In genomic region chr11:47468598-47469214, GRCh38 we compare ENCODE assay signal across 13 cellular contexts. TPM values are rescaled to one million over a fixed set of nuclear protein-coding genes. Genes with fewer than 3 reads are reported as not detected.
DNase-seq lines count a peak whose midpoint lies in the region; ATAC-seq and TF ChIP-seq lines count a peak whose summit lies in the region.
"Had no signal": no experiment of that assay in that cellular context is flagged by ENCODE, and none has a peak within 500 bp of the region (broad histone marks: within the 10 kb centered on the region; RNA-seq: fewer than 3 reads in every experiment).

No MANE protein-coding gene starts in this region.

- H3K9me3 ChIP-seq in left lung (no peaks in the 10 kb centered on the region), stomach smooth muscle (ENCODE audit: control insufficient read depth in 2 of 2, low read length in 2 of 2) (no peaks in the 10 kb centered on the region), mucosa of descending colon (no peaks in the 10 kb centered on the region)
- H3K9me3 ChIP-seq: BE2C had no signal

- H3K9ac ChIP-seq in stomach smooth muscle (ENCODE audit: low read length in 2 of 2) = no peak overlapping the region

- peaks cover 0 to 96% of the 10 kb centered on the region in 2 donors for H3K36me3 ChIP-seq in left lung
- H3K36me3 ChIP-seq in stomach smooth muscle (ENCODE audit: control insufficient read depth in 2 of 2, insufficient read depth in 2 of 2, low read length in 2 of 2) = peaks cover 38 to 44% of the 10 kb centered on the region in 2 donors
- no peaks in the 10 kb centered on the region for H3K36me3 ChIP-seq in mucosa of descending colon (ENCODE audit: low read depth)

- H3K27me3 ChIP-seq in left lung (no peaks in the 10 kb centered on the region), stomach smooth muscle (ENCODE audit: control insufficient read depth in 1 of 2, insufficient read depth in 2 of 2, low read length in 2 of 2) (no peaks in the 10 kb centered on the region)
- H3K27me3 ChIP-seq: BE2C had no signal

- H3K27ac Mint-ChIP-seq in activated T-helper 17 cell treated with anti-CD3 and anti-CD28 coated beads, Interleukin-2, amount 50 U/mL, for 72 hours = peak overlapping the region; percentile 72

- H3K4me1 ChIP-seq in left lung (peaks cover 6 to 21% of the 10 kb centered on the region in 2 donors), stomach smooth muscle (ENCODE audit: control insufficient read depth, insufficient read depth, low read length) (peaks cover 46% of the 10 kb centered on the region), mucosa of descending colon (ENCODE audit: low read depth) (peaks cover 15% of the 10 kb centered on the region)

- TF ChIP-seq CTCF in left lung (IDR thresholded peaks at IDR 0.05) (no peak), mucosa of descending colon (IDR thresholded peaks at IDR 0.05) (no peak)

- intact Hi-C loops in left lung (cut with DNase I) = no loop called here
- intact Hi-C loops in mucosa of descending colon (cut with DNase I, micrococcal nuclease) = no loop called here

- no peak for ATAC-seq in activated T-helper 17 cell treated with anti-CD3 and anti-CD28 coated beads, Interleukin-2, amount 50 U/mL, for 72 hours (replicated peaks)
- ATAC-seq in left lung (peak; percentile 18), mucosa of descending colon (no peak)
- ATAC-seq: activated T-cell treated with anti-CD3 and anti-CD28 coated beads, Interleukin-2, amount 50 U/mL, for 4 hours had no signal

- no peaks in the 10 kb centered on the region for H3K27me3 Mint-ChIP-seq in activated T-helper 17 cell treated with anti-CD3 and anti-CD28 coated beads, Interleukin-2, amount 50 U/mL, for 72 hours

- no peaks in the 10 kb centered on the region for H3K9me3 Mint-ChIP-seq in activated T-helper 17 cell treated with anti-CD3 and anti-CD28 coated beads, Interleukin-2, amount 50 U/mL, for 72 hours
- H3K9me3 Mint-ChIP-seq: activated T-cell treated with anti-CD3 and anti-CD28 coated beads, Interleukin-2, amount 50 U/mL, for 4 hours; endodermal cell had no signal

- no peak overlapping the region for H3K4me3 ChIP-seq in left lung
- no peak overlapping the region for H3K4me3 ChIP-seq in stomach smooth muscle (ENCODE audit: low read length in 2 of 2)
- H3K4me3 ChIP-seq in mucosa of descending colon = no peak overlapping the region

- peaks cover 92% of the 10 kb centered on the region for H3K36me3 Mint-ChIP-seq in activated T-helper 17 cell treated with anti-CD3 and anti-CD28 coated beads, Interleukin-2, amount 50 U/mL, for 72 hours (ENCODE audit: low read depth)

- no peak overlapping the region for H3K4me3 Mint-ChIP-seq in activated T-helper 17 cell treated with anti-CD3 and anti-CD28 coated beads, Interleukin-2, amount 50 U/mL, for 72 hours
- H3K4me3 Mint-ChIP-seq: activated T-cell treated with anti-CD3 and anti-CD28 coated beads, Interleukin-2, amount 50 U/mL, for 4 hours; endodermal cell had no signal

- peak; percentile 50 for DNase-seq in activated effector memory CD4-positive, alpha-beta T cell treated with anti-CD3 and anti-CD28 coated beads, Interleukin-2, amount 50 U/mL, for 16 hours
- no peak for DNase-seq in activated effector memory CD4-positive, alpha-beta T cell treated with Interleukin-2 at 50 U/mL for 16 hours
- no peak for DNase-seq in left lung
- no peak for DNase-seq in globus pallidus (ENCODE audit: low spot score)
- no peak for DNase-seq in KG1 (lab: John Stamatoyannopoulos, UW)
- DNase-seq in mucosa of descending colon = no peak
- DNase-seq: activated T-cell treated with anti-CD3 and anti-CD28 coated beads, Interleukin-2, amount 50 U/mL, for 4 hours; BE2C; NCI-H2081 treated with DMSO at 0.1 percent for 48 hours had no signal

- peak overlapping the region; percentile 0 to 28 for H3K27ac ChIP-seq in left lung
- peak overlapping the region; percentile 76 for H3K27ac ChIP-seq in stomach smooth muscle (ENCODE audit: low read length)

- H3K4me1 Mint-ChIP-seq in activated T-helper 17 cell treated with anti-CD3 and anti-CD28 coated beads, Interleukin-2, amount 50 U/mL, for 72 hours = peaks cover 5% of the 10 kb centered on the region

RNA-seq across cellular contexts. Expression of gene RAPSN, which starts 19.8 kb away (rescaled TPM):
- total RNA-seq in activated T-helper 17 cell treated with anti-CD3 and anti-CD28 coated beads, Interleukin-2, amount 50 U/mL, for 72 hours = 1 to 10 TPM; 1.1 to 1.7 TPM
- total RNA-seq in left lung = 1 to 10 TPM in 1 of 2 donors, under 1 TPM in 1; 0.79 to 1.0 TPM
- total RNA-seq in mucosa of descending colon = under 1 TPM; 0.41 to 0.96 (median 0.95) TPM
- total RNA-seq: HT1080 had no signal

RNA-seq across cellular contexts. Expression of gene PSMC3, which starts 42.5 kb away (rescaled TPM):
- 100 to 1,000 TPM; 109 to 174 TPM for total RNA-seq in activated T-helper 17 cell treated with anti-CD3 and anti-CD28 coated beads, Interleukin-2, amount 50 U/mL, for 72 hours
- total RNA-seq in left lung (100 to 1,000 TPM in 1 of 2 donors, 10 to 100 TPM in 1; 86.7 to 133 TPM), mucosa of descending colon (100 to 1,000 TPM in 1 of 3 donors, 10 to 100 TPM in 2; 70.7 to 115 (median 91.0) TPM)
